Comparison of ENCODE assay signal across 1 cellular context in genomic region chr16:75053791-75054555, GRCh38.
TF ChIP-seq lines count a peak whose summit lies in the region.

No MANE protein-coding gene starts in this region.

TF ChIP-seq in HEK293, 187 proteins besides CTCF, POLR2A, EP300 and RAD21 (continued from another document and continues in another):
- TF ChIP-seq, protein P1, sequence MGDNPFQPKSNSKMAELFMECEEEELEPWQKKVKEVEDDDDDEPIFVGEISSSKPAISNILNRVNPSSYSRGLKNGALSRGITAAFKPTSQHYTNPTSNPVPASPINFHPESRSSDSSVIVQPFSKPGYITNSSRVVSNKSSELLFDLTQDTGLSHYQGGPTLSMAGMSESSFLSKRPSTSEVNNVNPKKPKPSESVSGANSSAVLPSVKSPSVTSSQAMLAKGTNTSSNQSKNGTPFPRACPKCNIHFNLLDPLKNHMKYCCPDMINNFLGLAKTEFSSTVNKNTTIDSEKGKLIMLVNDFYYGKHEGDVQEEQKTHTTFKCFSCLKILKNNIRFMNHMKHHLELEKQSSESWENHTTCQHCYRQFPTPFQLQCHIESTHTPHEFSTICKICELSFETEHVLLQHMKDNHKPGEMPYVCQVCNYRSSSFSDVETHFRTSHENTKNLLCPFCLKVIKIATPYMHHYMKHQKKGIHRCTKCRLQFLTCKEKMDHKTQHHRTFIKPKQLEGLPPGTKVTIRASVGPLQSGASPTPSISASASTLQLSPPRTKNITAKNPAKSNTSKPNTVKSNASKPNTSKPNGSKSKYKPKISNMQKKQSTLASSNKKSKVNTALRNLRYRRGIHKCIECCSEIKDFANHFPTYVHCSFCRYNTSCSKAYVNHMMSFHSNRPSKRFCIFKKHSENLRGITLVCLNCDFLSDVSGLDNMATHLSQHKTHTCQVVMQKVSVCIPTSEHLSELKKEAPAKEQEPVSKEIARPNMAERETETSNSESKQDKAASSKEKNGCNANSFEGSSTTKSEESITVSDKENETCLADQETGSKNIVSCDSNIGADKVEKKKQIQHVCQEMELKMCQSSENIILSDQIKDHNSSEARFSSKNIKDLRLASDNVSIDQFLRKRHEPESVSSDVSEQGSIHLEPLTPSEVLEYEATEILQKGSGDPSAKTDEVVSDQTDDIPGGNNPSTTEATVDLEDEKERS (tag by site-specific recombination; IDR thresholded peaks at IDR 0.05): no peak
- TF ChIP-seq ZNF626 (tag by site-specific recombination; IDR thresholded peaks at IDR 0.05) (peak; percentile 89), KLF1 (tag by site-specific recombination; IDR thresholded peaks at IDR 0.05) (0 out of 2 replicates have a peak, but pooled peaks have one; percentile 43), GLIS2 (tag by site-specific recombination; IDR thresholded peaks at IDR 0.05) (no peak), ZNF19 (tag by site-specific recombination; IDR thresholded peaks at IDR 0.05; ENCODE audit: low read depth) (no peak), ZFP3 (tag by site-specific recombination; IDR thresholded peaks at IDR 0.05; ENCODE audit: low read depth) (no peak), ZNF561 (tag by site-specific recombination; IDR thresholded peaks at IDR 0.05; ENCODE audit: borderline replicate concordance) (peak; percentile 85), ZNF704 (tag by site-specific recombination; IDR thresholded peaks at IDR 0.05) (no peak), YY1 (tag by site-specific recombination; IDR thresholded peaks at IDR 0.05) (no peak), ZNF610 (tag by site-specific recombination; IDR thresholded peaks at IDR 0.05; ENCODE audit: borderline replicate concordance) (no peak), ZNF132 (tag by site-specific recombination; IDR thresholded peaks at IDR 0.05; ENCODE audit: borderline replicate concordance) (no peak), BCL11A (tag by site-specific recombination; IDR thresholded peaks at IDR 0.05; ENCODE audit: low read depth) (no peak), ZNF274 (IDR thresholded peaks at IDR 0.05; ENCODE audit: low read length) (no peak), ZNF274 (tag by site-specific recombination; IDR thresholded peaks at IDR 0.05; ENCODE audit: borderline replicate concordance) (no peak), ZNF488 (tag by site-specific recombination; IDR thresholded peaks at IDR 0.05) (no peak), ZNF16 (tag by site-specific recombination; IDR thresholded peaks at IDR 0.05; ENCODE audit: low read depth) (no peak), ZFHX2 (tag by site-specific recombination; conservative IDR thresholded peaks at IDR 0.05) (no peak), RBAK (tag by site-specific recombination; IDR thresholded peaks at IDR 0.05) (no peak), ZNF843 (tag by site-specific recombination; IDR thresholded peaks at IDR 0.05) (no peak), ZNF112 (tag by site-specific recombination; IDR thresholded peaks at IDR 0.05) (peak; percentile 48; the same call in 1 of the 2 replicates), ZNF580 (tag by site-specific recombination; IDR thresholded peaks at IDR 0.05) (no peak), ZNF146 (tag by site-specific recombination; IDR thresholded peaks at IDR 0.05) (no peak), IKZF3 (tag by site-specific recombination; IDR thresholded peaks at IDR 0.05) (peak; percentile 51; the same call in 1 of the 2 replicates), ZNF416 (tag by site-specific recombination; IDR thresholded peaks at IDR 0.05) (no peak), ZNF184 (tag by site-specific recombination; IDR thresholded peaks at IDR 0.05) (peak; percentile 74; the same call in 1 of the 2 replicates), MEIS1 (CRISPR knock-in tag; IDR thresholded peaks at IDR 0.05; ENCODE audit: borderline replicate concordance) (no peak), ZSCAN16 (tag by site-specific recombination; IDR thresholded peaks at IDR 0.05) (no peak), ZNF354C (tag by site-specific recombination; IDR thresholded peaks at IDR 0.05; ENCODE audit: borderline replicate concordance, low read depth) (no peak), ZNF302 (tag by site-specific recombination; IDR thresholded peaks at IDR 0.05; ENCODE audit: low read depth) (no peak), ZNF155 (tag by site-specific recombination; IDR thresholded peaks at IDR 0.05) (no peak), ZNF324 (tag by site-specific recombination; IDR thresholded peaks at IDR 0.05) (no peak), ZNF138 (tag by site-specific recombination; IDR thresholded peaks at IDR 0.05; ENCODE audit: borderline replicate concordance) (no peak), SETDB1 (IDR thresholded peaks at IDR 0.05; ENCODE audit: insufficient read length, low read length) (no peak), ZNF23 (tag by site-specific recombination; IDR thresholded peaks at IDR 0.05; ENCODE audit: borderline replicate concordance) (no peak), KLF16 (tag by site-specific recombination; IDR thresholded peaks at IDR 0.05) (no peak), ZBTB49 (tag by site-specific recombination; IDR thresholded peaks at IDR 0.05; ENCODE audit: low read depth) (no peak), PATZ1 (tag by site-specific recombination; IDR thresholded peaks at IDR 0.05) (no peak), ZSCAN30 (tag by site-specific recombination; IDR thresholded peaks at IDR 0.05) (no peak), ZNF350 (tag by site-specific recombination; IDR thresholded peaks at IDR 0.05) (0 out of 2 replicates have a peak, but pooled peaks have one; percentile 40), ZNF174 (tag by site-specific recombination; IDR thresholded peaks at IDR 0.05) (no peak), ZNF292 (tag by site-specific recombination; IDR thresholded peaks at IDR 0.05; ENCODE audit: borderline replicate concordance, low read depth) (no peak), ZBTB17 (tag by site-specific recombination; IDR thresholded peaks at IDR 0.05) (peak; percentile 48; the same call in 1 of the 2 replicates), FEZF1 (tag by site-specific recombination; IDR thresholded peaks at IDR 0.05) (peak; percentile 83), KLF10 (tag by site-specific recombination; IDR thresholded peaks at IDR 0.05) (0 out of 2 replicates have a peak, but pooled peaks have one; percentile 31), ZNF221 (tag by site-specific recombination; IDR thresholded peaks at IDR 0.05; ENCODE audit: borderline replicate concordance) (peak; percentile 81; the same call in 1 of the 2 replicates)
- TF ChIP-seq, protein P2, sequence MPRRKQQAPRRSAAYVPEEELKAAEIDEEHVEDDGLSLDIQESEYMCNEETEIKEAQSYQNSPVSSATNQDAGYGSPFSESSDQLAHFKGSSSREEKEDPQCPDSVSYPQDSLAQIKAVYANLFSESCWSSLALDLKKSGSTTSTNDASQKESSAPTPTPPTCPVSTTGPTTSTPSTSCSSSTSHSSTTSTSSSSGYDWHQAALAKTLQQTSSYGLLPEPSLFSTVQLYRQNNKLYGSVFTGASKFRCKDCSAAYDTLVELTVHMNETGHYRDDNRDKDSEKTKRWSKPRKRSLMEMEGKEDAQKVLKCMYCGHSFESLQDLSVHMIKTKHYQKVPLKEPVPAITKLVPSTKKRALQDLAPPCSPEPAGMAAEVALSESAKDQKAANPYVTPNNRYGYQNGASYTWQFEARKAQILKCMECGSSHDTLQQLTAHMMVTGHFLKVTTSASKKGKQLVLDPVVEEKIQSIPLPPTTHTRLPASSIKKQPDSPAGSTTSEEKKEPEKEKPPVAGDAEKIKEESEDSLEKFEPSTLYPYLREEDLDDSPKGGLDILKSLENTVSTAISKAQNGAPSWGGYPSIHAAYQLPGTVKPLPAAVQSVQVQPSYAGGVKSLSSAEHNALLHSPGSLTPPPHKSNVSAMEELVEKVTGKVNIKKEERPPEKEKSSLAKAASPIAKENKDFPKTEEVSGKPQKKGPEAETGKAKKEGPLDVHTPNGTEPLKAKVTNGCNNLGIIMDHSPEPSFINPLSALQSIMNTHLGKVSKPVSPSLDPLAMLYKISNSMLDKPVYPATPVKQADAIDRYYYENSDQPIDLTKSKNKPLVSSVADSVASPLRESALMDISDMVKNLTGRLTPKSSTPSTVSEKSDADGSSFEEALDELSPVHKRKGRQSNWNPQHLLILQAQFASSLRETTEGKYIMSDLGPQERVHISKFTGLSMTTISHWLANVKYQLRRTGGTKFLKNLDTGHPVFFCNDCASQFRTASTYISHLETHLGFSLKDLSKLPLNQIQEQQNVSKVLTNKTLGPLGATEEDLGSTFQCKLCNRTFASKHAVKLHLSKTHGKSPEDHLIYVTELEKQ (tag by site-specific recombination; IDR thresholded peaks at IDR 0.05; ENCODE audit: borderline replicate concordance): no peak
- TF ChIP-seq, protein P3, sequence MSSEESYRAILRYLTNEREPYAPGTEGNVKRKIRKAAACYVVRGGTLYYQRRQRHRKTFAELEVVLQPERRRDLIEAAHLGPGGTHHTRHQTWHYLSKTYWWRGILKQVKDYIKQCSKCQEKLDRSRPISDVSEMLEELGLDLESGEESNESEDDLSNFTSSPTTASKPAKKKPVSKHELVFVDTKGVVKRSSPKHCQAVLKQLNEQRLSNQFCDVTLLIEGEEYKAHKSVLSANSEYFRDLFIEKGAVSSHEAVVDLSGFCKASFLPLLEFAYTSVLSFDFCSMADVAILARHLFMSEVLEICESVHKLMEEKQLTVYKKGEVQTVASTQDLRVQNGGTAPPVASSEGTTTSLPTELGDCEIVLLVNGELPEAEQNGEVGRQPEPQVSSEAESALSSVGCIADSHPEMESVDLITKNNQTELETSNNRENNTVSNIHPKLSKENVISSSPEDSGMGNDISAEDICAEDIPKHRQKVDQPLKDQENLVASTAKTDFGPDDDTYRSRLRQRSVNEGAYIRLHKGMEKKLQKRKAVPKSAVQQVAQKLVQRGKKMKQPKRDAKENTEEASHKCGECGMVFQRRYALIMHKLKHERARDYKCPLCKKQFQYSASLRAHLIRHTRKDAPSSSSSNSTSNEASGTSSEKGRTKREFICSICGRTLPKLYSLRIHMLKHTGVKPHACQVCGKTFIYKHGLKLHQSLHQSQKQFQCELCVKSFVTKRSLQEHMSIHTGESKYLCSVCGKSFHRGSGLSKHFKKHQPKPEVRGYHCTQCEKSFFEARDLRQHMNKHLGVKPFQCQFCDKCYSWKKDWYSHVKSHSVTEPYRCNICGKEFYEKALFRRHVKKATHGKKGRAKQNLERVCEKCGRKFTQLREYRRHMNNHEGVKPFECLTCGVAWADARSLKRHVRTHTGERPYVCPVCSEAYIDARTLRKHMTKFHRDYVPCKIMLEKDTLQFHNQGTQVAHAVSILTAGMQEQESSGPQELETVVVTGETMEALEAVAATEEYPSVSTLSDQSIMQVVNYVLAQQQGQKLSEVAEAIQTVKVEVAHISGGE (tag by site-specific recombination; conservative IDR thresholded peaks at IDR 0.05; ENCODE audit: low read depth): no peak
- TF ChIP-seq, protein P4, sequence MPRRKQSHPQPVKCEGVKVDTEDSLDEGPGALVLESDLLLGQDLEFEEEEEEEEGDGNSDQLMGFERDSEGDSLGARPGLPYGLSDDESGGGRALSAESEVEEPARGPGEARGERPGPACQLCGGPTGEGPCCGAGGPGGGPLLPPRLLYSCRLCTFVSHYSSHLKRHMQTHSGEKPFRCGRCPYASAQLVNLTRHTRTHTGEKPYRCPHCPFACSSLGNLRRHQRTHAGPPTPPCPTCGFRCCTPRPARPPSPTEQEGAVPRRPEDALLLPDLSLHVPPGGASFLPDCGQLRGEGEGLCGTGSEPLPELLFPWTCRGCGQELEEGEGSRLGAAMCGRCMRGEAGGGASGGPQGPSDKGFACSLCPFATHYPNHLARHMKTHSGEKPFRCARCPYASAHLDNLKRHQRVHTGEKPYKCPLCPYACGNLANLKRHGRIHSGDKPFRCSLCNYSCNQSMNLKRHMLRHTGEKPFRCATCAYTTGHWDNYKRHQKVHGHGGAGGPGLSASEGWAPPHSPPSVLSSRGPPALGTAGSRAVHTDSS (tag by site-specific recombination; IDR thresholded peaks at IDR 0.05): no peak
